In the genomic region with DNA sequence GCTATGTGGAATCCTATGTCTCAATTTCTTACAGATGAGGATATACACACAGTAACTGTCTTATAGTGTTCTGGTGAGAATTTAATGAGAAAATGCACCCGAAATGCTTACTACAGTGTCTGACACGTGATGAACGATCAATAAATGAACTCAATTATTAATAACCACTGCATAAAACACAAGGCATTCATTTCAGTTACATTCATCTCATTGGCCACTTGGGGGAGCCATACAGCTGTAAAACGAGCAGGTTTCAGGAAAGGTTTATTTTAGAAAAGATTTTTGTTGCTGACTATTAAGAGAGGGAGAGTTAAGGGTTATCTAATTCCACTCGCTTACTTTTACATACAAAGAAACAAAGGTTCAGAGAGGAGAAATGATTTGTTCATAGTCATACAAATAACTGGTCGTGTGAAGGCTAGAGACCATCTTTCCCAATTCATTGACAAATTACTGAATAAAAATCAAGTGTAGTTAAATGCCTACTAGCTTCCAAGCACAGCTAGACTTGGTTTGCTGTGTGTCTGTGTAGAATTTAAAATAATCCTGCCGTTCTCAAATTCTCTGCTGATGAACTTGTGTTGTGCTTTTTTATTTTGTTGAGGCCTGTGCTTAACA, we compare ENCODE assay signal across 1 cellular context.
TF ChIP-seq lines count a peak whose summit lies in the region.

No MANE protein-coding gene starts in this region.

TF ChIP-seq in HCT116, 20 proteins besides CTCF, POLR2A, EP300 and RAD21 (continued from another document):
- TF ChIP-seq, protein P1, sequence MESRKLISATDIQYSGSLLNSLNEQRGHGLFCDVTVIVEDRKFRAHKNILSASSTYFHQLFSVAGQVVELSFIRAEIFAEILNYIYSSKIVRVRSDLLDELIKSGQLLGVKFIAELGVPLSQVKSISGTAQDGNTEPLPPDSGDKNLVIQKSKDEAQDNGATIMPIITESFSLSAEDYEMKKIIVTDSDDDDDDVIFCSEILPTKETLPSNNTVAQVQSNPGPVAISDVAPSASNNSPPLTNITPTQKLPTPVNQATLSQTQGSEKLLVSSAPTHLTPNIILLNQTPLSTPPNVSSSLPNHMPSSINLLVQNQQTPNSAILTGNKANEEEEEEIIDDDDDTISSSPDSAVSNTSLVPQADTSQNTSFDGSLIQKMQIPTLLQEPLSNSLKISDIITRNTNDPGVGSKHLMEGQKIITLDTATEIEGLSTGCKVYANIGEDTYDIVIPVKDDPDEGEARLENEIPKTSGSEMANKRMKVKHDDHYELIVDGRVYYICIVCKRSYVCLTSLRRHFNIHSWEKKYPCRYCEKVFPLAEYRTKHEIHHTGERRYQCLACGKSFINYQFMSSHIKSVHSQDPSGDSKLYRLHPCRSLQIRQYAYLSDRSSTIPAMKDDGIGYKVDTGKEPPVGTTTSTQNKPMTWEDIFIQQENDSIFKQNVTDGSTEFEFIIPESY (IDR thresholded peaks at IDR 0.05; ENCODE audit: extremely low read depth, insufficient replicate concordance, low read length): no peak
- TF ChIP-seq ZFX (IDR thresholded peaks at IDR 0.05) (no peak), ZNF274 (IDR thresholded peaks at IDR 0.05; ENCODE audit: low read depth, low read length) (no peak)
